In genomic region chr10:121831237-121831636, GRCh38 we compare ENCODE assay signal across 1 cellular context.
TF ChIP-seq lines count a peak whose summit lies in the region.

No MANE protein-coding gene starts in this region.

TF ChIP-seq in HEK293, 187 proteins besides CTCF, POLR2A, EP300 and RAD21 (continued from another document):
- TF ChIP-seq EGR2 (tag by site-specific recombination; IDR thresholded peaks at IDR 0.05; ENCODE audit: low read depth), result no peak
